Comparison of ENCODE assay signal across 8 cellular contexts in the genomic region with DNA sequence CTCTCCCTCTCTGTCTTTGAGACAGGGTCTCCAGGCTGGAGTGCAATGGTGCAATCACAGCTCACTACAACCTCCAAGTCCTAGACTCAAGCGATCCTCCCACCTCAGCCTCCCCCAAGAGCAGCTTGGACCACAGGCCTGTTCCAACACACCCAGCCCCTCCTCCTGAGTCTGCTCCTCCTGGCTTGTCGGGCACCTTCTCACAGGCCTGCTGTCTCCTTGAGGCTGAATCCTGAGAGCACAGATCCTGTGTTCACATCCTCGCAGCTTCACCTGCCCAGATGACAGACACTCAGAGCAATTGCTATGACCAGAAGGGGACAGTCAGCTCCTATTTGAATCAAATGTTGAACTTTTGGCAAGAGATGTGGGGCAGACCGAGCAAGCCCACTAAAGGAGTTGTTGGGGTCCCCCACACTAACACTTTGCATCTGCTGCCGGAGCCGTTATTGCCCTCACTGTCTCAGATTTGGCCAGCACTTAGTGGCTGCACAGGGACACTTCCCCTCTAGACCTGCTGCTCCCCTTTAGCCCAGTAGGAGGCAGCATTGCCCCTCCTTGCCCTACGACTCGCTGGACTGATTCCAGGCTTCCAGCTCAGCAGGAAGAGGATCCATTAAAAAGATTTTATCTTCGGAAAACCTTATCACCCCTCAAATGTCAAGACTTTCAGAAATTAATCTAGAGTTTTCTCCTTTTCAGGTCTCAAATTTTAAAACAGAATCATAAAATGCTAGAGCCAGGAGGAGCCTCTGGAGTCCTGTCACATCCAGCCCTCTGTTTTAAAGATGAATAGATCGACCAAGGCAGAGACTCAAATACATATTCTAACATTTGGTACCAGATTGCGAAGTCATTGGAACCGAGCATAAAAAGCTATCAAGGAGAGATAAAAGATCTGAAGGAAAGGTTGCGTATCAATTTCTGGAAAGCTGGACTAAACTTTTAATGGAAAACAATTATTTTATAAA.
A peak's percentile ranks its signal among the peaks of the same experiment; 100 is the strongest.
DNase-seq lines count a peak whose midpoint lies in the region; ATAC-seq and TF ChIP-seq lines count a peak whose summit lies in the region.

No MANE protein-coding gene starts in this region.

- no peaks in the 10 kb centered on the region for H3K9me3 Mint-ChIP-seq in endothelial cell (ENCODE audit: unreplicated experiment)

- DNase-seq in A172 (ENCODE audit: low spot score) (peak; percentile 54), NCI-H69 (lab: John Stamatoyannopoulos, UW) (peak; percentile 64), endothelial cell (ENCODE audit: low spot score) (peak; percentile 81), midbrain (lab: John Stamatoyannopoulos, UW) (peak; percentile 70)
- DNase-seq in activated CD8-positive, alpha-beta memory T cell treated with anti-CD3 and anti-CD28 coated beads for 24 hours = peak; percentile 83
- peak; percentile 4 to 21 for DNase-seq in stimulated activated CD8-positive, alpha-beta memory T cell treated with anti-CD3 and anti-CD28 coated beads, Interleukin-7, amount 100 ng/mL, for 4 hours (ENCODE audit: low read depth in 2 of 2)

- H3K36me3 Mint-ChIP-seq in endothelial cell (ENCODE audit: low read depth, unreplicated experiment) = no peaks in the 10 kb centered on the region

- H3K4me1 Mint-ChIP-seq in endothelial cell (ENCODE audit: unreplicated experiment) = peaks cover 9% of the 10 kb centered on the region

- TF ChIP-seq CTCF in GM12874 (IDR thresholded peaks at IDR 0.05; ENCODE audit: insufficient read depth, low read depth, low read length) (peak; percentile 94), endothelial cell (IDR thresholded peaks at IDR 0.05; ENCODE audit: unreplicated experiment) (peak; percentile 79)

- peak; percentile 78 for ATAC-seq in HG03103 (IDR thresholded peaks at IDR 0.05; ENCODE audit: low read depth, unreplicated experiment)

- H3K27ac Mint-ChIP-seq in endothelial cell (ENCODE audit: unreplicated experiment) = no peak overlapping the region

- H3K27me3 Mint-ChIP-seq in endothelial cell (ENCODE audit: unreplicated experiment) = peaks cover 2% of the 10 kb centered on the region

- H3K4me3 Mint-ChIP-seq in endothelial cell (ENCODE audit: unreplicated experiment) = no peak overlapping the region

Comparison
In these comparisons a context has a peak if more than half of its experiments do, and no peak if none do; other contexts are left out.
1. Peak in every context shown above with its lines: DNase-seq and ATAC-seq.
2. DNase-seq: peak in every context shown above with its lines; median percentile 83 in activated CD8-positive, alpha-beta memory T cell treated with anti-CD3 and anti-CD28 coated beads for 24 hours; 81 in endothelial cell; 70 in midbrain; 64 in NCI-H69; 54 in A172; 12 in stimulated activated CD8-positive, alpha-beta memory T cell treated with anti-CD3 and anti-CD28 coated beads, Interleukin-7, amount 100 ng/mL, for 4 hours.